ENCODE assay signal across 1 cellular context in genomic region chr2:99485411-99485810, GRCh38.
TF ChIP-seq lines count a peak whose summit lies in the region.

No MANE protein-coding gene starts in this region.

TF ChIP-seq in GM23338, 12 proteins besides CTCF, POLR2A, EP300 and RAD21 (continued from another document):
- TF ChIP-seq ZNF462 (CRISPR knock-in tag; IDR thresholded peaks at IDR 0.05), result no peak
- no peak for TF ChIP-seq EZH2phosphoT487 (IDR thresholded peaks at IDR 0.05; ENCODE audit: unreplicated experiment)
- no peak for TF ChIP-seq ETS1 (IDR thresholded peaks at IDR 0.05)
- no peak for TF ChIP-seq EZH2 (IDR thresholded peaks at IDR 0.05; ENCODE audit: low read depth, unreplicated experiment)
- TF ChIP-seq STAT1 (IDR thresholded peaks at IDR 0.05; ENCODE audit: unreplicated experiment), result no peak
- TF ChIP-seq CREB1 (CRISPR knock-in tag; IDR thresholded peaks at IDR 0.05; ENCODE audit: low read depth), result no peak
- TF ChIP-seq POLR2AphosphoS5 (IDR thresholded peaks at IDR 0.05; ENCODE audit: low read depth), result no peak
